In genomic region chr1:52032785-52033131, GRCh38 we compare ENCODE assay signal across 8 cellular contexts. TPM values are rescaled to one million over a fixed set of nuclear protein-coding genes. Genes with fewer than 3 reads are reported as not detected.
DNase-seq lines count a peak whose midpoint lies in the region; ATAC-seq lines count a peak whose summit lies in the region.

No MANE protein-coding gene starts in this region.

- peak overlapping the region; percentile 55 for H2BK5ac ChIP-seq in neuronal stem cell (ENCODE audit: low read length)

- no peaks in the 10 kb centered on the region for H3K9me3 ChIP-seq in CD4-positive, CD25-positive, alpha-beta regulatory T cell (ENCODE audit: control insufficient read depth in 2 of 2, low read length in 2 of 2)
- no peaks in the 10 kb centered on the region for H3K9me3 ChIP-seq in neuronal stem cell (replicated peaks in 1 of 2; ENCODE audit: control insufficient read depth in 2 of 2, insufficient read depth in 1 of 2, low read depth in 1 of 2, low read length in 2 of 2)

- H3K4me1 Mint-ChIP-seq in CD4-positive, CD25-positive, alpha-beta regulatory T cell: peaks cover 34 to 46% (median 39%) of the 10 kb centered on the region in 4 donors
- H3K4me1 Mint-ChIP-seq in IgD-negative memory B cell: peaks cover 27 to 37% (median 30%) of the 10 kb centered on the region in 3 donors
- peaks cover 30% of the 10 kb centered on the region for H3K4me1 Mint-ChIP-seq in activated T-cell treated with anti-CD3 and anti-CD28 coated beads, Interleukin-2, amount 50 U/mL, for 4 hours (ENCODE audit: low read depth)

- no peak overlapping the region for H3K14ac ChIP-seq in neuronal stem cell (ENCODE audit: low read length)

- H2BK12ac ChIP-seq in neuronal stem cell (ENCODE audit: low read length): no peak overlapping the region

- peak overlapping the region; percentile 91 for H3K27ac ChIP-seq in CD4-positive, CD25-positive, alpha-beta regulatory T cell (ENCODE audit: insufficient read depth, low read length, poor library complexity, severe bottlenecking)
- no peak overlapping the region for H3K27ac ChIP-seq in neuronal stem cell (replicated peaks; ENCODE audit: low read length)

- H3K36me3 Mint-ChIP-seq in CD4-positive, CD25-positive, alpha-beta regulatory T cell: peaks cover 19% of the 10 kb centered on the region
- peaks cover 12% of the 10 kb centered on the region for H3K36me3 Mint-ChIP-seq in IgD-negative memory B cell
- H3K36me3 Mint-ChIP-seq in activated T-cell treated with anti-CD3 and anti-CD28 coated beads, Interleukin-2, amount 50 U/mL, for 4 hours (ENCODE audit: insufficient read depth): peaks cover 18% of the 10 kb centered on the region

- peaks cover 16% of the 10 kb centered on the region for H3K36me3 ChIP-seq in CD4-positive, CD25-positive, alpha-beta regulatory T cell (ENCODE audit: control insufficient read depth, insufficient read depth, low read length)
- peaks cover 7 to 42% of the 10 kb centered on the region in 2 donors for H3K36me3 ChIP-seq in neuronal stem cell (replicated peaks in 1 of 2; ENCODE audit: control insufficient read depth in 2 of 2, insufficient read depth in 2 of 2, low read length in 2 of 2)

- peak overlapping the region; percentile 45 for H3K23ac ChIP-seq in neuronal stem cell (ENCODE audit: low read depth, low read length, poor library complexity)

- no CpG with 5 or more reads among the region's 24 CpGs for WGBS in neuronal stem cell (ENCODE audit: extremely low coverage in 2 of 2, insufficient read length in 2 of 2, insufficient replicate concordance in 1 of 2), 2 donors

- H3K18ac ChIP-seq in neuronal stem cell (ENCODE audit: low read length): no peak overlapping the region

- H3K4me3 ChIP-seq in CD4-positive, CD25-positive, alpha-beta regulatory T cell (ENCODE audit: low read depth, low read length): peak overlapping the region; percentile 89
- H3K4me3 ChIP-seq in neuronal stem cell (ENCODE audit: low read length in 2 of 2): peak overlapping the region; percentile 80 to 90

- peaks cover 33% of the 10 kb centered on the region for H3K4me1 ChIP-seq in CD4-positive, CD25-positive, alpha-beta regulatory T cell (ENCODE audit: control insufficient read depth, insufficient read depth, low read length, poor library complexity, severe bottlenecking)
- H3K4me1 ChIP-seq in neuronal stem cell (ENCODE audit: control insufficient read depth in 2 of 2, insufficient read depth in 1 of 2, low read depth in 1 of 2, low read length in 2 of 2): peaks cover 8 to 9% of the 10 kb centered on the region in 2 donors

- no peaks in the 10 kb centered on the region for H3K9me3 Mint-ChIP-seq in CD4-positive, CD25-positive, alpha-beta regulatory T cell
- no peaks in the 10 kb centered on the region for H3K9me3 Mint-ChIP-seq in IgD-negative memory B cell
- no peaks in the 10 kb centered on the region for H3K9me3 Mint-ChIP-seq in activated T-cell treated with anti-CD3 and anti-CD28 coated beads, Interleukin-2, amount 50 U/mL, for 4 hours

- peak overlapping the region; percentile 90 to 96 (median 93) for H3K4me3 Mint-ChIP-seq in CD4-positive, CD25-positive, alpha-beta regulatory T cell
- peak overlapping the region; percentile 94 to 95 (median 95) for H3K4me3 Mint-ChIP-seq in IgD-negative memory B cell
- peak overlapping the region; percentile 94 for H3K4me3 Mint-ChIP-seq in activated T-cell treated with anti-CD3 and anti-CD28 coated beads, Interleukin-2, amount 50 U/mL, for 4 hours

- peaks cover 11% of the 10 kb centered on the region for H3K79me1 ChIP-seq in neuronal stem cell (ENCODE audit: low read depth, low read length)

- no peak overlapping the region for H2BK120ac ChIP-seq in neuronal stem cell (ENCODE audit: low read depth, low read length)

- no peak for ATAC-seq in CD4-positive, CD25-positive, alpha-beta regulatory T cell (ENCODE audit: low read depth in 2 of 2)
- ATAC-seq in GM19043 (IDR thresholded peaks at IDR 0.05; ENCODE audit: low read depth, unreplicated experiment): peak; percentile 43
- ATAC-seq in activated T-cell treated with anti-CD3 and anti-CD28 coated beads, Interleukin-2, amount 50 U/mL, for 4 hours: peak; percentile 14 to 15

- H4K8ac ChIP-seq in neuronal stem cell (ENCODE audit: low read depth, low read length): no peak overlapping the region

- no peaks in the 10 kb centered on the region for H3K27me3 Mint-ChIP-seq in CD4-positive, CD25-positive, alpha-beta regulatory T cell
- no peaks in the 10 kb centered on the region for H3K27me3 Mint-ChIP-seq in IgD-negative memory B cell
- H3K27me3 Mint-ChIP-seq in activated T-cell treated with anti-CD3 and anti-CD28 coated beads, Interleukin-2, amount 50 U/mL, for 4 hours (ENCODE audit: low read depth): no peaks in the 10 kb centered on the region

- H4K91ac ChIP-seq in neuronal stem cell (ENCODE audit: low read depth, low read length, poor library complexity): no peak overlapping the region

- peak overlapping the region; percentile 95 to 98 (median 97) for H3K27ac Mint-ChIP-seq in CD4-positive, CD25-positive, alpha-beta regulatory T cell
- H3K27ac Mint-ChIP-seq in IgD-negative memory B cell: peak overlapping the region; percentile 89 to 93 (median 90)

- peak overlapping the region; percentile 80 for H2AFZ ChIP-seq in neuronal stem cell (ENCODE audit: low read length)

- no peak overlapping the region for H3K4ac ChIP-seq in neuronal stem cell (ENCODE audit: low read length)

- H3K27me3 ChIP-seq in CD4-positive, CD25-positive, alpha-beta regulatory T cell (ENCODE audit: control insufficient read depth, insufficient read depth, low read length): no peaks in the 10 kb centered on the region
- no peaks in the 10 kb centered on the region for H3K27me3 ChIP-seq in neuronal stem cell (ENCODE audit: control insufficient read depth in 3 of 3, insufficient read depth in 3 of 3, low read depth in 1 of 3, low read length in 3 of 3)

- DNase-seq in CD4-positive, CD25-positive, alpha-beta regulatory T cell: peak in 2 of 3 donors; percentile 1 to 24
- DNase-seq in activated T-cell treated with anti-CD3 and anti-CD28 coated beads, Interleukin-2, amount 50 U/mL, for 4 hours: no peak
- peak; percentile 44 for DNase-seq in foreskin melanocyte
- DNase-seq in neuronal stem cell (ENCODE audit: low spot score): no peak
- no peak for DNase-seq in NCI-H1105 (lab: John Stamatoyannopoulos, UW)
- no peak for DNase-seq in 8988T

- peak overlapping the region; percentile 85 for H3K4me2 ChIP-seq in neuronal stem cell (ENCODE audit: insufficient read depth, low read length, poor library complexity, severe bottlenecking)

- H2AK5ac ChIP-seq in neuronal stem cell (ENCODE audit: low read depth, low read length): peak overlapping the region; percentile 78

- H2BK15ac ChIP-seq in neuronal stem cell (ENCODE audit: low read length): no peak overlapping the region

- peak overlapping the region; percentile 53 for H3K9ac ChIP-seq in neuronal stem cell (ENCODE audit: low read depth, low read length, poor library complexity)

RNA-seq across cellular contexts. Expression of gene KTI12, which starts 0.9 kb away (rescaled TPM):
- 20.0 TPM for total RNA-seq in CD4-positive, CD25-positive, alpha-beta regulatory T cell
- 10 to 100 TPM; 38.8 to 43.1 (median 39.9) TPM for polyA plus RNA-seq in CD4-positive, CD25-positive, alpha-beta regulatory T cell
- polyA plus RNA-seq in IgD-negative memory B cell: 34.3 TPM
- total RNA-seq in activated T-cell treated with anti-CD3 and anti-CD28 coated beads, Interleukin-2, amount 50 U/mL, for 4 hours: 10 to 100 TPM; 26.4 to 27.1 (median 27.1) TPM
- polyA plus RNA-seq in neuronal stem cell (2013, experiment 1 of 2): 4.9 TPM
- 4.7 TPM for polyA plus RNA-seq in neuronal stem cell (2013, experiment 2 of 2)

RNA-seq across cellular contexts. Expression of gene TXNDC12, which starts 22.2 kb away (rescaled TPM):
- 39.9 TPM for total RNA-seq in CD4-positive, CD25-positive, alpha-beta regulatory T cell
- 100 to 1,000 TPM in 2 of 4 donors, 10 to 100 TPM in 2; 89.8 to 114 (median 95.9) TPM for polyA plus RNA-seq in CD4-positive, CD25-positive, alpha-beta regulatory T cell
- 75.4 TPM for polyA plus RNA-seq in IgD-negative memory B cell
- 10 to 100 TPM; 27.2 to 34.8 (median 32.1) TPM for total RNA-seq in activated T-cell treated with anti-CD3 and anti-CD28 coated beads, Interleukin-2, amount 50 U/mL, for 4 hours
- 130 TPM for polyA plus RNA-seq in neuronal stem cell (2013, experiment 1 of 2)
- polyA plus RNA-seq in neuronal stem cell (2013, experiment 2 of 2): 134 TPM

RNA-seq across cellular contexts. Expression of gene BTF3L4, which starts 23.3 kb away (rescaled TPM):
- 36.0 TPM for total RNA-seq in CD4-positive, CD25-positive, alpha-beta regulatory T cell
- polyA plus RNA-seq in CD4-positive, CD25-positive, alpha-beta regulatory T cell: 10 to 100 TPM; 67.3 to 92.9 (median 75.3) TPM
- 60.1 TPM for polyA plus RNA-seq in IgD-negative memory B cell
- total RNA-seq in activated T-cell treated with anti-CD3 and anti-CD28 coated beads, Interleukin-2, amount 50 U/mL, for 4 hours: 10 to 100 TPM; 48.9 to 52.7 (median 51.4) TPM
- polyA plus RNA-seq in neuronal stem cell (2013, experiment 1 of 2): 129 TPM
- 132 TPM for polyA plus RNA-seq in neuronal stem cell (2013, experiment 2 of 2)

RNA-seq across cellular contexts. Expression of gene RAB3B, which starts 42.3 kb away (rescaled TPM):
- not detected for total RNA-seq in CD4-positive, CD25-positive, alpha-beta regulatory T cell
- not detected for polyA plus RNA-seq in CD4-positive, CD25-positive, alpha-beta regulatory T cell
- polyA plus RNA-seq in IgD-negative memory B cell: not detected
- total RNA-seq in activated T-cell treated with anti-CD3 and anti-CD28 coated beads, Interleukin-2, amount 50 U/mL, for 4 hours: under 1 TPM; 0.05 to 0.11 (median 0.08) TPM
- 8.5 TPM for polyA plus RNA-seq in neuronal stem cell (2013, experiment 1 of 2)
- 9.1 TPM for polyA plus RNA-seq in neuronal stem cell (2013, experiment 2 of 2)

Comparison
In these comparisons a context has a peak if more than half of its experiments do, and no peak if none do; other contexts are left out.
1. ATAC-seq: peak in GM19043 (single experiment) and activated T-cell treated with anti-CD3 and anti-CD28 coated beads, Interleukin-2, amount 50 U/mL, for 4 hours (2 of 2); none in CD4-positive, CD25-positive, alpha-beta regulatory T cell (0 of 2).
2. DNase-seq: peak in CD4-positive, CD25-positive, alpha-beta regulatory T cell (2 of 3) and foreskin melanocyte (single experiment); none in activated T-cell treated with anti-CD3 and anti-CD28 coated beads, Interleukin-2, amount 50 U/mL, for 4 hours (single experiment), neuronal stem cell (single experiment), NCI-H1105 (single experiment) and 8988T (single experiment).
3. Peak in every context shown above with its lines, with median percentiles within 50 percentile points of each other: H3K4me3 Mint-ChIP-seq.